8 cellular contexts compared by ENCODE assay signal in genomic region chr6:41027799-41028617, GRCh38. TPM values are rescaled to one million over a fixed set of nuclear protein-coding genes. Genes with fewer than 3 reads are reported as not detected.
DNase-seq lines count a peak whose midpoint lies in the region; ATAC-seq and TF ChIP-seq lines count a peak whose summit lies in the region.

No MANE protein-coding gene starts in this region.

- no peaks in the 10 kb centered on the region for H3K27me3 Mint-ChIP-seq in activated naive CD4-positive, alpha-beta T cell treated with anti-CD3 and anti-CD28 coated beads for 36 hours (ENCODE audit: low read depth)
- peaks cover 9% of the 10 kb centered on the region for H3K27me3 Mint-ChIP-seq in glutamatergic neuron (ENCODE audit: unreplicated experiment)

- TF ChIP-seq CTCF in glutamatergic neuron (IDR thresholded peaks at IDR 0.05; ENCODE audit: partially characterized antibody, unreplicated experiment), result peak; percentile 99
- peak; percentile 89 for TF ChIP-seq CTCF in osteoblast (IDR thresholded peaks at IDR 0.05; ENCODE audit: extremely low read depth, low read depth, low read length)
- TF ChIP-seq CTCF in suprapubic skin (IDR thresholded peaks at IDR 0.05), result peak; percentile 98 to 99

- TF ChIP-seq POLR2A in suprapubic skin (IDR thresholded peaks at IDR 0.05), result no peak

- H3K27me3 ChIP-seq in osteoblast (ENCODE audit: insufficient read depth, low read length) (peaks cover 3% of the 10 kb centered on the region), suprapubic skin (no peaks in the 10 kb centered on the region)

- intact Hi-C loops in activated naive CD4-positive, alpha-beta T cell treated with anti-CD3 and anti-CD28 coated beads for 36 hours (cut with micrococcal nuclease), result loop anchor here (1.0 to 5.0 kb wide), 5 partner anchors 22 to 1046 kb away; partner anchors contain the start of genes NFYA and OARD1

- peak overlapping the region; percentile 62 for H3K27ac Mint-ChIP-seq in activated naive CD4-positive, alpha-beta T cell treated with anti-CD3 and anti-CD28 coated beads for 36 hours
- H3K27ac Mint-ChIP-seq in glutamatergic neuron (ENCODE audit: unreplicated experiment), result peak overlapping the region; percentile 45

- peaks cover 17% of the 10 kb centered on the region for H3K4me1 Mint-ChIP-seq in activated naive CD4-positive, alpha-beta T cell treated with anti-CD3 and anti-CD28 coated beads for 36 hours (ENCODE audit: low read depth)
- peaks cover 5% of the 10 kb centered on the region for H3K4me1 Mint-ChIP-seq in glutamatergic neuron (ENCODE audit: low read depth, unreplicated experiment)

- no peaks in the 10 kb centered on the region for H4K20me1 ChIP-seq in osteoblast (ENCODE audit: insufficient read depth, low read length)

- H3K27ac ChIP-seq in osteoblast (ENCODE audit: low read depth, low read length), result no peak overlapping the region
- peak overlapping the region; percentile 14 for H3K27ac ChIP-seq in suprapubic skin

- H3K9me3 Mint-ChIP-seq in activated naive CD4-positive, alpha-beta T cell treated with anti-CD3 and anti-CD28 coated beads for 36 hours, result no peaks in the 10 kb centered on the region
- peaks cover 3% of the 10 kb centered on the region for H3K9me3 Mint-ChIP-seq in glutamatergic neuron (ENCODE audit: unreplicated experiment)

- H3K36me3 Mint-ChIP-seq in activated naive CD4-positive, alpha-beta T cell treated with anti-CD3 and anti-CD28 coated beads for 36 hours (ENCODE audit: low read depth), result no peaks in the 10 kb centered on the region
- peaks cover 5% of the 10 kb centered on the region for H3K36me3 Mint-ChIP-seq in glutamatergic neuron (ENCODE audit: unreplicated experiment)

- H3K4me3 Mint-ChIP-seq in activated naive CD4-positive, alpha-beta T cell treated with anti-CD3 and anti-CD28 coated beads for 36 hours, result peak overlapping the region; percentile 80
- peak overlapping the region; percentile 69 for H3K4me3 Mint-ChIP-seq in glutamatergic neuron (ENCODE audit: unreplicated experiment)

- H2AFZ ChIP-seq in osteoblast (ENCODE audit: low read length), result peak overlapping the region; percentile 96

- H3K79me2 ChIP-seq in osteoblast (ENCODE audit: insufficient read depth, low read length), result no peaks in the 10 kb centered on the region

- 8% methylated on average over 14 of the region's 49 CpGs for WGBS in suprapubic skin

- DNase-seq in DMS153 (lab: John Stamatoyannopoulos, UW) (peak; percentile 78), HUDEP-2 (lab: John Stamatoyannopoulos, UW; ENCODE audit: unreplicated experiment in 76 of 76) (peak in 74 of 76 experiments; percentile 31 to 99 (median 82)), SHP77 (lab: John Stamatoyannopoulos, UW) (peak; percentile 73 to 75), glutamatergic neuron (peak; percentile 93), osteoblast (ENCODE audit: insufficient read length, low spot score, missing footprints) (peak; percentile 97), suprapubic skin (ENCODE audit: low spot score in 2 of 2) (peak; percentile 84 to 88)
- peak; percentile 79 for DNase-seq in activated naive CD4-positive, alpha-beta T cell treated with anti-CD3 and anti-CD28 coated beads for 36 hours

- H3K4me2 ChIP-seq in osteoblast (ENCODE audit: insufficient read depth, low read length), result peak overlapping the region; percentile 90

- peak; percentile 82 for ATAC-seq in GM21367 (IDR thresholded peaks at IDR 0.05; ENCODE audit: unreplicated experiment)

- H3K4me3 ChIP-seq in osteoblast (ENCODE audit: insufficient read depth, low read length) (peak overlapping the region; percentile 70), suprapubic skin (peak overlapping the region; percentile 53)

- H3K9me3 ChIP-seq in osteoblast (ENCODE audit: low read depth, low read length), result no peaks in the 10 kb centered on the region
- H3K9me3 ChIP-seq in suprapubic skin, result no peaks in the 10 kb centered on the region

- H3K36me3 ChIP-seq in osteoblast (ENCODE audit: insufficient read depth, low read length) (no peaks in the 10 kb centered on the region), suprapubic skin (no peaks in the 10 kb centered on the region)

- TF ChIP-seq EP300 in suprapubic skin (IDR thresholded peaks at IDR 0.05), result no peak

- peaks cover 9% of the 10 kb centered on the region for H3K4me1 ChIP-seq in osteoblast (ENCODE audit: insufficient read depth, low read length)
- peaks cover 18% of the 10 kb centered on the region for H3K4me1 ChIP-seq in suprapubic skin

- CTCF ChIA-PET in activated naive CD4-positive, alpha-beta T cell treated with anti-CD3 and anti-CD28 coated beads for 36 hours (lab: Charles Lee), result interaction anchor here (0.6 to 3.1 kb wide), 32 partner anchors 9 to 696 kb away, joined by 3 to 37 read pairs (median 4); partner anchors contain the start of genes NFYA, OARD1, TSPO2 and UNC5CL

RNA-seq across cellular contexts. Expression of gene UNC5CL, which starts 11.0 kb away (rescaled TPM):
- 1 to 10 TPM; 2.3 to 3.0 TPM for total RNA-seq in activated naive CD4-positive, alpha-beta T cell treated with anti-CD3 and anti-CD28 coated beads for 36 hours
- total RNA-seq in glutamatergic neuron (ENCODE audit: unreplicated experiment), result 1.0 TPM
- total RNA-seq in osteoblast, result under 0.01 TPM in 1 of 2 replicates, not detected in the other
- total RNA-seq in suprapubic skin, result 1 to 10 TPM in 2 of 4 donors, under 1 TPM in 2; 0.19 to 6.9 (median 1.4) TPM

RNA-seq across cellular contexts. Expression of gene TSPO2, which starts 14.3 kb away (rescaled TPM):
- not detected for total RNA-seq in activated naive CD4-positive, alpha-beta T cell treated with anti-CD3 and anti-CD28 coated beads for 36 hours
- not detected for total RNA-seq in glutamatergic neuron (ENCODE audit: unreplicated experiment)
- not detected in 2 replicates for total RNA-seq in osteoblast
- not detected for total RNA-seq in suprapubic skin

RNA-seq across cellular contexts. Expression of gene APOBEC2, which starts 25.0 kb away (rescaled TPM):
- total RNA-seq in activated naive CD4-positive, alpha-beta T cell treated with anti-CD3 and anti-CD28 coated beads for 36 hours, result not detected
- total RNA-seq in glutamatergic neuron (ENCODE audit: unreplicated experiment) (0.61 TPM), osteoblast (not detected in 2 replicates), suprapubic skin (not detected)

RNA-seq across cellular contexts. Expression of gene OARD1, which starts 44.1 kb away (rescaled TPM):
- total RNA-seq in activated naive CD4-positive, alpha-beta T cell treated with anti-CD3 and anti-CD28 coated beads for 36 hours, result 10 to 100 TPM; 59.0 to 60.8 TPM
- total RNA-seq in glutamatergic neuron (ENCODE audit: unreplicated experiment), result 24.4 TPM
- 7.2 and 7.7 TPM in 2 replicates for total RNA-seq in osteoblast
- 10 to 100 TPM; 11.3 to 29.9 (median 20.6) TPM for total RNA-seq in suprapubic skin

RNA-seq across cellular contexts. Expression of gene NFYA, which starts 44.8 kb away (rescaled TPM):
- 10 to 100 TPM; 38.0 to 38.7 TPM for total RNA-seq in activated naive CD4-positive, alpha-beta T cell treated with anti-CD3 and anti-CD28 coated beads for 36 hours
- 47.8 TPM for total RNA-seq in glutamatergic neuron (ENCODE audit: unreplicated experiment)
- 8.0 and 9.4 TPM in 2 replicates for total RNA-seq in osteoblast
- total RNA-seq in suprapubic skin, result 10 to 100 TPM; 19.7 to 33.0 (median 24.2) TPM
